Comparison of ENCODE assay signal across 1 cellular context in genomic region chr7:70694909-70695803, GRCh38.
TF ChIP-seq lines count a peak whose summit lies in the region.

No MANE protein-coding gene starts in this region.

TF ChIP-seq in H1, 55 proteins besides CTCF, POLR2A, EP300 and RAD21 (continued from another document):
- TF ChIP-seq MAFK (IDR thresholded peaks at IDR 0.05; ENCODE audit: low read depth, low read length) = no peak
- TF ChIP-seq SIN3A (conservative IDR thresholded peaks at IDR 0.05 in 1 of 2, IDR thresholded peaks at IDR 0.05 in 1 of 2; ENCODE audit: low read depth in 1 of 2, low read length in 2 of 2) = peak in 1 of 2 experiments; percentile 23; a peak in 1 of 4 replicates
